ENCODE assay signal across 8 cellular contexts in genomic region chr19:10289836-10290438, GRCh38. TPM values are rescaled to one million over a fixed set of nuclear protein-coding genes. Genes with fewer than 3 reads are reported as not detected.
DNase-seq lines count a peak whose midpoint lies in the region; ATAC-seq and TF ChIP-seq lines count a peak whose summit lies in the region.

Gene ICAM5, plus strand, starts transcription at chr19:10289952. Its CDS starts 92 bp downstream, at chr19:10290044.

- no peak within 1 kb of the TSS for H3K27ac ChIP-seq in right atrium auricular region

- peak within 1 kb of the TSS; percentile 59 for H3K4me3 Mint-ChIP-seq in Calu3 (ENCODE audit: low read depth, unreplicated experiment)
- peak within 1 kb of the TSS; percentile 70 for H3K4me3 Mint-ChIP-seq in activated T-cell treated with anti-CD3 and anti-CD28 coated beads, Interleukin-2, amount 50 U/mL, for 24 hours

- DNase-seq in Calu3 (no peak), LNCaP clone FGC (ENCODE audit: low read depth) (no peak), right atrium auricular region (ENCODE audit: low spot score) (no peak), T1000 (lab: John Stamatoyannopoulos, UW) (no peak), NOMO-1 (lab: John Stamatoyannopoulos, UW; ENCODE audit: unreplicated experiment in 2 of 2) (no peak)
- no peak for DNase-seq in activated T-cell treated with anti-CD3 and anti-CD28 coated beads, Interleukin-2, amount 50 U/mL, for 24 hours
- peak; percentile 47 to 54 for DNase-seq in stimulated activated CD4-positive, alpha-beta T cell treated with anti-CD3 and anti-CD28 coated beads, Interleukin-2, amount 100 ng/mL, for 24 hours

- peaks cover 15% of the 10 kb centered on the region for H3K4me1 Mint-ChIP-seq in Calu3 (ENCODE audit: low read depth, unreplicated experiment)
- peaks cover 83% of the 10 kb centered on the region for H3K4me1 Mint-ChIP-seq in activated T-cell treated with anti-CD3 and anti-CD28 coated beads, Interleukin-2, amount 50 U/mL, for 24 hours (ENCODE audit: low read depth)

- H3K36me3 ChIP-seq in right atrium auricular region, result no peaks in the 10 kb centered on the region

- H3K9me3 Mint-ChIP-seq in Calu3 (ENCODE audit: low read depth, unreplicated experiment), result no peaks in the 10 kb centered on the region
- no peaks in the 10 kb centered on the region for H3K9me3 Mint-ChIP-seq in activated T-cell treated with anti-CD3 and anti-CD28 coated beads, Interleukin-2, amount 50 U/mL, for 24 hours

- H3K4me3 ChIP-seq in LNCaP clone FGC (ENCODE audit: low read depth, low read length) (peak within 1 kb of the TSS; percentile 46), right atrium auricular region (peak within 1 kb of the TSS; percentile 20 to 41)

- H3K36me3 Mint-ChIP-seq in Calu3 (ENCODE audit: insufficient read depth, unreplicated experiment), result peaks cover 51% of the 10 kb centered on the region
- H3K36me3 Mint-ChIP-seq in activated T-cell treated with anti-CD3 and anti-CD28 coated beads, Interleukin-2, amount 50 U/mL, for 24 hours (ENCODE audit: low read depth), result peaks cover 16% of the 10 kb centered on the region

- intact Hi-C loops in Calu3 (cut with micrococcal nuclease; ENCODE audit: unreplicated experiment), result no loop called here

- H3K9me3 ChIP-seq in right atrium auricular region, result no peaks in the 10 kb centered on the region

- peak within 1 kb of the TSS; percentile 77 for H3K27ac Mint-ChIP-seq in Calu3 (ENCODE audit: unreplicated experiment)
- peak within 1 kb of the TSS; percentile 75 for H3K27ac Mint-ChIP-seq in activated T-cell treated with anti-CD3 and anti-CD28 coated beads, Interleukin-2, amount 50 U/mL, for 24 hours

- H3K27me3 ChIP-seq in right atrium auricular region, result peaks cover 39 to 51% of the 10 kb centered on the region in 2 donors

- no peak for ATAC-seq in GM18868 (IDR thresholded peaks at IDR 0.05; ENCODE audit: unreplicated experiment)

- H3K27me3 Mint-ChIP-seq in Calu3 (ENCODE audit: unreplicated experiment), result peaks cover 30% of the 10 kb centered on the region
- peaks cover 78% of the 10 kb centered on the region for H3K27me3 Mint-ChIP-seq in activated T-cell treated with anti-CD3 and anti-CD28 coated beads, Interleukin-2, amount 50 U/mL, for 24 hours

- BruUV-seq in Calu3 (replicated peaks; lab: Mats Ljungman, UMichigan), result no TSS peak

- peaks cover 0 to 77% of the 10 kb centered on the region in 2 donors for H3K4me1 ChIP-seq in right atrium auricular region

- CTCF ChIA-PET in Calu3 (lab: Charles Lee), result interaction anchor here (1.0 to 1.2 kb wide), 3 partner anchors 10 to 99 kb away, joined by 3 to 5 read pairs (median 3); no protein-coding TSS in a partner anchor

- TF ChIP-seq CTCF in Calu3 (IDR thresholded peaks at IDR 0.05; ENCODE audit: unreplicated experiment), result no peak
- TF ChIP-seq CTCF in LNCaP clone FGC (IDR thresholded peaks at IDR 0.05; ENCODE audit: control insufficient read depth, extremely low read depth, insufficient read depth), result no peak
- TF ChIP-seq CTCF in right atrium auricular region (IDR thresholded peaks at IDR 0.05), result no peak

RNA-seq across cellular contexts. Expression of gene ICAM5, which starts in this region (rescaled TPM):
- total RNA-seq in Calu3 (2022) (0.61 and 1.3 TPM in 2 replicates), right atrium auricular region (1 to 10 TPM in 1 of 2 donors, under 1 TPM in 1; 0.22 to 1.7 TPM)

Comparison
In these comparisons a context has a peak if more than half of its experiments do, and no peak if none do; other contexts are left out.
1. DNase-seq: peak in stimulated activated CD4-positive, alpha-beta T cell treated with anti-CD3 and anti-CD28 coated beads, Interleukin-2, amount 100 ng/mL, for 24 hours (2 of 2); none in Calu3 (single experiment), LNCaP clone FGC (single experiment), activated T-cell treated with anti-CD3 and anti-CD28 coated beads, Interleukin-2, amount 50 U/mL, for 24 hours (single experiment), right atrium auricular region (single experiment), T1000 (single experiment) and NOMO-1 (0 of 2).